In the genomic region with DNA sequence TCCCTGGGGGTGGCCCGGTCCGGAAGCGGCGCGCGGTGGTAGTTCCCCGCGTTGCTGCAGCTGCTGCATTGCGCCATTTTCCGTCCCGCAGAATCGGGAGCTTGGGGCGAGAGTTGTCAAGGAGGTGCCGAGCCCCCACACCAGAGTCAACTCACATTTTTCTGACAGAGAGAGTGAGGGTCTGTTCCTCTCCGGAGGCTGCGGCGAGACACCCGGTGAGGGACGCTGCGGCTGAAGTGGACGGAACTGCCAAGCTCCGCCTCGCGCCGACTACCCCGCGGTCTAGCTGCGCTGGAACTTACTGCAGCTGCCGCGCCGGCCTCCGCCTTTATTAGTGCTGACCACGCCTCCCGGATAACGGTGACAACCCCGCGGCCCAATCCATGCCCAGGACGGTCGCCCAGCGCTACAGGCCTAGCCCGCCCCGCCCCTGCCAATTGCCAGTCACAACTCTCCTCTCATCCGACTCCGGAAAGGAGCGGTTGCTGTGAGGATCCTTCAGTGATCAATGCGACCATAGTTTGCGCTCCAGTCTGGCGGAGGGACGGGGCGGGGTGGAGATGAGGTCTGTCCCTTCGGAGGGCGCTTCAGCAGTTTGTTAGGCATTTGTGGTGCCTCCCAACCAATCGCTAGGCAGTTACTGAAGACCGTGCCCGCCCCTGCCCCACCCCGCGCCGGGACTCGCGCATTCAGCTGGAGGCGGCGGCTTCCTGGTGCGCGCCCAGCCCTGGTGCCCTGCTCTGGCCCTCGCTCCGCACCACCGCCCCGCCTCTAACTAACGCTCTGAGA, we compare ENCODE assay signal across 8 cellular contexts. TPM values are rescaled to one million over a fixed set of nuclear protein-coding genes. Genes with fewer than 3 reads are reported as not detected.
DNase-seq lines count a peak whose midpoint lies in the region; ATAC-seq, FAIRE-seq and TF ChIP-seq lines count a peak whose summit lies in the region.

A gene with protein sequence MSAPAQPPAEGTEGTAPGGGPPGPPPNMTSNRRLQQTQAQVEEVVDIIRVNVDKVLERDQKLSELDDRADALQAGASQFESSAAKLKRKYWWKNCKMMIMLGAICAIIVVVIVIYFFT (minus strand): TSS at position 303 of the 789 bp plus-strand sequence. CDS start 146 bp downstream, at position 157.

- peak; percentile 92 for TF ChIP-seq POLR2A in breast epithelium (IDR thresholded peaks at IDR 0.05)

- TF ChIP-seq CTCF in VCaP (conservative IDR thresholded peaks at IDR 0.05) (0 out of 2 replicates have a peak, but pooled peaks have one; percentile 1), breast epithelium (IDR thresholded peaks at IDR 0.05) (peak in 2 of 3 donors; percentile 10 to 23)

- DNase-seq in NCI-H2196 treated with DMSO at 0.1 percent for 48 hours (lab: John Stamatoyannopoulos, UW; ENCODE audit: unreplicated experiment): peak; percentile 98
- peak; percentile 98 for DNase-seq in breast epithelium (ENCODE audit: low spot score in 2 of 2)
- peak; percentile 97 for DNase-seq in small intestine

- peak within 1 kb of the TSS; percentile 95 for H3K4me3 ChIP-seq in ACC112 (ENCODE audit: low read depth, low read length)
- H3K4me3 ChIP-seq in breast epithelium: peak within 1 kb of the TSS; percentile 68 to 79 (median 74)
- peak within 1 kb of the TSS; percentile 94 for H3K4me3 ChIP-seq in iPS-20b (ENCODE audit: low read length)
- peak within 1 kb of the TSS; percentile 61 to 68 for H3K4me3 ChIP-seq in small intestine (ENCODE audit: low read depth in 1 of 2, low read length in 2 of 2)

- ATAC-seq in GM18870 (IDR thresholded peaks at IDR 0.05; ENCODE audit: unreplicated experiment) (peak; percentile 84), HG03135 (IDR thresholded peaks at IDR 0.05; ENCODE audit: unreplicated experiment) (peak; percentile 91)

- H3K9ac ChIP-seq in iPS-20b (ENCODE audit: low read depth, low read length): peak within 1 kb of the TSS; percentile 70; the same call in 1 of the 2 replicates

- H3K9me3 ChIP-seq in breast epithelium (no peaks in the 10 kb centered on the region), iPS-20b (ENCODE audit: insufficient read depth, low read depth, low read length) (no peaks in the 10 kb centered on the region), small intestine (ENCODE audit: control insufficient read depth, low read depth) (no peaks in the 10 kb centered on the region)

- peaks cover 26% of the 10 kb centered on the region for H3K79me2 ChIP-seq in ACC112 (ENCODE audit: control insufficient read depth, insufficient read depth, low read length, unreplicated experiment)

- intact Hi-C loops in breast epithelium (cut with DNase I; ENCODE audit: low total_unique reads): no loop called here

- peaks cover 27% of the 10 kb centered on the region for H3K4me1 ChIP-seq in ACC112 (ENCODE audit: control insufficient read depth, insufficient read depth, low read length, unreplicated experiment)
- no peaks in the 10 kb centered on the region for H3K4me1 ChIP-seq in breast epithelium
- peaks cover 7% of the 10 kb centered on the region; the same call in 1 of the 2 replicates for H3K4me1 ChIP-seq in iPS-20b (ENCODE audit: insufficient read depth, low read length)
- no peaks in the 10 kb centered on the region for H3K4me1 ChIP-seq in small intestine (ENCODE audit: control insufficient read depth in 2 of 2, insufficient read depth in 1 of 2, low read depth in 1 of 2, low read length in 1 of 2)

- no peaks in the 10 kb centered on the region for H3K36me3 ChIP-seq in ACC112 (ENCODE audit: insufficient read depth, low read length)
- no peaks in the 10 kb centered on the region for H3K36me3 ChIP-seq in breast epithelium
- peaks cover 7% of the 10 kb centered on the region; the same call in 1 of the 2 replicates for H3K36me3 ChIP-seq in iPS-20b (ENCODE audit: insufficient read depth, low read depth, low read length)
- peaks cover 0 to 6% of the 10 kb centered on the region in 2 donors for H3K36me3 ChIP-seq in small intestine (ENCODE audit: control insufficient read depth in 2 of 2, insufficient read depth in 2 of 2, low read length in 2 of 2)

- H3K27ac ChIP-seq in ACC112 (ENCODE audit: low read depth, low read length): peak within 1 kb of the TSS; percentile 69
- peak within 1 kb of the TSS; percentile 74 for H3K27ac ChIP-seq in VCaP
- peak within 1 kb of the TSS; percentile 85 to 86 for H3K27ac ChIP-seq in breast epithelium
- no peak within 1 kb of the TSS for H3K27ac ChIP-seq in iPS-20b (ENCODE audit: low read length)
- peak within 1 kb of the TSS; percentile 41 to 95 for H3K27ac ChIP-seq in small intestine (ENCODE audit: low read depth in 1 of 2, low read length in 1 of 2)

- 0 to 1% (median 0%) methylated on average over 54 to 69 of the region's 69 CpGs for WGBS in small intestine, 3 donors

- H3K27me3 ChIP-seq in ACC112 (ENCODE audit: insufficient read depth, low read length) (no peaks in the 10 kb centered on the region), breast epithelium (no peaks in the 10 kb centered on the region), iPS-20b (ENCODE audit: insufficient read depth, low read length) (peaks cover 10% of the 10 kb centered on the region; the same call in 1 of the 2 replicates), small intestine (ENCODE audit: control insufficient read depth in 2 of 2, insufficient read depth in 2 of 2, low read length in 2 of 2) (no peaks in the 10 kb centered on the region)

- no peak for FAIRE-seq in small intestine (lab: Jason Lieb, UNC)

- H2AFZ ChIP-seq in ACC112 (ENCODE audit: low read length, unreplicated experiment): peak within 1 kb of the TSS; percentile 66

RNA-seq across cellular contexts. Expression of the gene that starts here (rescaled TPM):
- 10 to 100 TPM in 2 of 3 donors, 1 to 10 TPM in 1; 8.2 to 12.5 (median 11.1) TPM for total RNA-seq in breast epithelium
- polyA plus RNA-seq in small intestine: 1 to 10 TPM; 1.6 to 5.8 (median 1.8) TPM
